Comparison of ENCODE assay signal across 8 cellular contexts in genomic region chr3:122533931-122534334, GRCh38. TPM values are rescaled to one million over a fixed set of nuclear protein-coding genes. Genes with fewer than 3 reads are reported as not detected.
A peak's percentile ranks its signal among the peaks of the same experiment; 100 is the strongest.
DNase-seq lines count a peak whose midpoint lies in the region; ATAC-seq, FAIRE-seq and TF ChIP-seq lines count a peak whose summit lies in the region.

No MANE protein-coding gene starts in this region.

- no peaks in the 10 kb centered on the region for H3K4me1 ChIP-seq in mucosa of descending colon (ENCODE audit: low read depth)

- no peak for TF ChIP-seq CTCF in mucosa of descending colon (IDR thresholded peaks at IDR 0.05)

- H3K9me3 ChIP-seq in mucosa of descending colon = no peaks in the 10 kb centered on the region

- intact Hi-C loops in mucosa of descending colon (cut with DNase I, micrococcal nuclease) = no loop called here
- intact Hi-C loops in Right ventricle myocardium superior (cut with DNase I) = no loop called here

- ATAC-seq in GM21723 (IDR thresholded peaks at IDR 0.05; ENCODE audit: unreplicated experiment) = peak; percentile 99
- peak; percentile 63 for ATAC-seq in mucosa of descending colon
- no peak for ATAC-seq in Right ventricle myocardium superior (ENCODE audit: poor library complexity)

- no peak for TF ChIP-seq POLR2A in GM12891 (IDR thresholded peaks at IDR 0.05; ENCODE audit: low read depth, low read length)

- no peak overlapping the region for H3K4me3 ChIP-seq in mucosa of descending colon

- DNase-seq in GM12891 (ENCODE audit: insufficient read length, low spot score) (peak; percentile 53), HTR-8/SVneo (ENCODE audit: insufficient read length, low spot score) (peak; percentile 81), mucosa of descending colon (no peak), foreskin melanocyte (no peak), Right ventricle myocardium superior (no peak), SHP77 treated with DMSO at 0.1 percent for 48 hours (lab: John Stamatoyannopoulos, UW) (no peak)
- DNase-seq in activated T-cell treated with anti-CD3 and anti-CD28 coated beads, Interleukin-2, amount 50 U/mL, for 48 hours = peak; percentile 32 to 40

- peak; percentile 95 for FAIRE-seq in GM12891 (lab: Jason Lieb, UNC)
- peak; percentile 80 for FAIRE-seq in HTR-8/SVneo (lab: Jason Lieb, UNC)

- H3K36me3 ChIP-seq in mucosa of descending colon (ENCODE audit: low read depth) = no peaks in the 10 kb centered on the region

TF ChIP-seq in GM12891, 5 proteins besides CTCF, POLR2A, EP300 and RAD21:
- TF ChIP-seq POU2F2 (IDR thresholded peaks at IDR 0.05; ENCODE audit: low read depth, low read length) (no peak), TAF1 (IDR thresholded peaks at IDR 0.05; ENCODE audit: low read depth, low read length) (no peak)

RNA-seq across cellular contexts. Expression of gene KPNA1, which starts 19.2 kb away (rescaled TPM):
- polyA plus RNA-seq in GM12891 (2012; ENCODE audit: low read depth, missing spikeins) = 15.7 TPM
- total RNA-seq in mucosa of descending colon = 10 to 100 TPM; 43.3 to 80.2 (median 48.8) TPM
- 73.0 TPM for total RNA-seq in Right ventricle myocardium superior

RNA-seq across cellular contexts. Expression of gene PARP9, which starts 30.2 kb away (rescaled TPM):
- 17.6 TPM for polyA plus RNA-seq in GM12891 (2012; ENCODE audit: low read depth, missing spikeins)
- total RNA-seq in mucosa of descending colon (10 to 100 TPM; 32.2 to 51.1 (median 44.7) TPM), Right ventricle myocardium superior (10.0 TPM)

RNA-seq across cellular contexts. Expression of gene DTX3L, which starts 30.2 kb away (rescaled TPM):
- 7.3 TPM for polyA plus RNA-seq in GM12891 (2012; ENCODE audit: low read depth, missing spikeins)
- 10 to 100 TPM; 56.0 to 68.3 (median 59.9) TPM for total RNA-seq in mucosa of descending colon
- 10.2 TPM for total RNA-seq in Right ventricle myocardium superior

RNA-seq across cellular contexts. Expression of gene PARP15, which starts 43.5 kb away (rescaled TPM):
- polyA plus RNA-seq in GM12891 (2012; ENCODE audit: low read depth, missing spikeins) = 20.3 TPM
- total RNA-seq in mucosa of descending colon = 1 to 10 TPM; 1.2 to 2.0 (median 1.4) TPM
- total RNA-seq in Right ventricle myocardium superior = 0.40 TPM

Comparison
In these comparisons a context has a peak if more than half of its experiments do, and no peak if none do; other contexts are left out.
1. DNase-seq: peak in GM12891 (single experiment), HTR-8/SVneo (single experiment) and activated T-cell treated with anti-CD3 and anti-CD28 coated beads, Interleukin-2, amount 50 U/mL, for 48 hours (2 of 2); none in mucosa of descending colon (0 of 3), foreskin melanocyte (single experiment), Right ventricle myocardium superior (single experiment) and SHP77 treated with DMSO at 0.1 percent for 48 hours (single experiment).